ENCODE assay signal across 11 cellular contexts in the genomic region with DNA sequence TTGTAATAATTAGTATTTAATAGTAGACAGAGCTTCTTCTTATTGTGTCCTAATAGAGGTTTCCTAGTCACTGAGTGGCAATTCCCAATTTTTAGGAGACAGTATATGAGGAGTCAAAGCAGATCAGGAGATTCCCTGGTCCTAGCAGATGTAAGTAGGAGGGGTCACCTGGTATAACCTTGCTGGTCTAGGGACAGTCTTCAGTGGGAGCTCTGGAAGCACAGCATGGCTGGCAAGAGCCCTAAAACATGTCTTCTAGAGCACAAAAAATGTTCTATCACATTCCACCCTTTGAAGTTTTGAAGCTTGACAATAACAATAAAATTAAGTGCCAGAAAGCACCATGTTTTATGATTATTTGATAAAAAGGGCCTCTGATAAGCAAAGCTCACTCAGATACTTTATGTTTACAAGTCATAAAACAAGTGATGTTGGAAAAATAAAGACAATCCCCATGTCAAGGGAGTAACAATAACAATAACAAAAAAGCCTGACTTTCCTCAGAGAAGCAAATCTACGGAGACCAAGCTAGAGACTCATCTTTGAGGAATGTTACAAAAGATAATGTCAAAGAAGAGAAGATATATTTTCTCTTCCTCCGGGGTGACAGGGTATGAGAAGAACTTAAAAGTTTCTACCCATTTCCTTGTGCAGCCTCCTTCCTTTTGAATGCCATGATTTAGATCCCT.
DNase-seq lines count a peak whose midpoint lies in the region; ATAC-seq and TF ChIP-seq lines count a peak whose summit lies in the region.
"Had no signal": no experiment of that assay in that cellular context is flagged by ENCODE, and none has a peak within 500 bp of the region (broad histone marks: within the 10 kb centered on the region; RNA-seq: fewer than 3 reads in every experiment).

No MANE protein-coding gene starts in this region.

- TF ChIP-seq CTCF in CD8-positive, alpha-beta T cell (IDR thresholded peaks at IDR 0.05): no peak

- no peak overlapping the region for H3K4me3 ChIP-seq in CD8-positive, alpha-beta T cell (ENCODE audit: low read depth, low read length)
- H3K4me3 ChIP-seq in ectodermal cell (ENCODE audit: insufficient read depth, low read depth, low read length): no peak overlapping the region
- H3K4me3 ChIP-seq in neuronal stem cell (ENCODE audit: low read length in 2 of 2): no peak overlapping the region
- H3K4me3 ChIP-seq: neural progenitor cell, thoracic aorta had no signal

- WGBS in ectodermal cell, 2 experiments: 80 to 81% methylated on average over 1 to 2 of the region's 2 CpGs
- WGBS in neuronal stem cell (ENCODE audit: extremely low coverage in 2 of 2, insufficient read length in 2 of 2, insufficient replicate concordance in 1 of 2), 2 donors: no CpG with 5 or more reads among the region's 2 CpGs

- H3K14ac ChIP-seq in neuronal stem cell (ENCODE audit: low read length): no peak overlapping the region

- ATAC-seq in CD8-positive, alpha-beta T cell: no peak
- ATAC-seq in GM21526 (IDR thresholded peaks at IDR 0.05; ENCODE audit: low FRiP score, unreplicated experiment) (no peak), GM18519 (IDR thresholded peaks at IDR 0.05; ENCODE audit: low FRiP score, unreplicated experiment) (no peak)

- H2BK5ac ChIP-seq in neuronal stem cell (ENCODE audit: low read length): no peak overlapping the region

- H3K27me3 Mint-ChIP-seq in CD8-positive, alpha-beta T cell (ENCODE audit: low read depth): no peaks in the 10 kb centered on the region

- no peak for DNase-seq in CD8-positive, alpha-beta T cell
- DNase-seq in M059J (ENCODE audit: low read depth) (peak; percentile 65), neuronal stem cell (ENCODE audit: low spot score) (no peak), C1 segment of cervical spinal cord (lab: John Stamatoyannopoulos, UW) (no peak), putamen (ENCODE audit: low spot score) (no peak)
- DNase-seq: NCI-H524 treated with DMSO at 0.1 percent for 48 hours had no signal

- H2BK12ac ChIP-seq in neuronal stem cell (ENCODE audit: low read length): no peak overlapping the region

- H2BK15ac ChIP-seq in neuronal stem cell (ENCODE audit: low read length): no peak overlapping the region

- no peak overlapping the region for H3K4me2 ChIP-seq in neuronal stem cell (ENCODE audit: insufficient read depth, low read length, poor library complexity, severe bottlenecking)
- H3K4me2 ChIP-seq: neural progenitor cell had no signal

- peaks cover 3% of the 10 kb centered on the region for H3K9me3 Mint-ChIP-seq in CD8-positive, alpha-beta T cell

- no peaks in the 10 kb centered on the region for H3K36me3 ChIP-seq in CD8-positive, alpha-beta T cell (ENCODE audit: insufficient read depth, low read length)
- H3K36me3 ChIP-seq in ectodermal cell (ENCODE audit: control insufficient read depth, insufficient read depth, low read length): no peaks in the 10 kb centered on the region
- no peaks in the 10 kb centered on the region for H3K36me3 ChIP-seq in neuronal stem cell (replicated peaks in 1 of 2; ENCODE audit: control insufficient read depth in 2 of 2, insufficient read depth in 2 of 2, low read length in 2 of 2)
- H3K36me3 ChIP-seq: neural progenitor cell, thoracic aorta had no signal

- H4K91ac ChIP-seq in neuronal stem cell (ENCODE audit: low read depth, low read length, poor library complexity): no peak overlapping the region

- intact Hi-C loops in CD8-positive, alpha-beta T cell (cut with DNase I, micrococcal nuclease): no loop called here

- H3K27me3 ChIP-seq in CD8-positive, alpha-beta T cell (ENCODE audit: insufficient read depth, low read length): no peaks in the 10 kb centered on the region
- H3K27me3 ChIP-seq in ectodermal cell (ENCODE audit: control insufficient read depth, insufficient read depth, low read length, poor library complexity, severe bottlenecking) (no peaks in the 10 kb centered on the region), neuronal stem cell (ENCODE audit: control insufficient read depth in 3 of 3, insufficient read depth in 3 of 3, low read depth in 1 of 3, low read length in 3 of 3) (no peaks in the 10 kb centered on the region)
- H3K27me3 ChIP-seq: neural progenitor cell had no signal

- no peaks in the 10 kb centered on the region for H3K36me3 Mint-ChIP-seq in CD8-positive, alpha-beta T cell
- H3K36me3 Mint-ChIP-seq: neural progenitor cell had no signal

- H2AFZ ChIP-seq in neuronal stem cell (ENCODE audit: low read length): peak overlapping the region; percentile 33
- H2AFZ ChIP-seq: neural progenitor cell had no signal

- CTCF ChIA-PET in CD8-positive, alpha-beta T cell (lab: Charles Lee): no interaction called here

- no peak overlapping the region for H3K23ac ChIP-seq in neuronal stem cell (ENCODE audit: low read depth, low read length, poor library complexity)

- H3K4me1 ChIP-seq in CD8-positive, alpha-beta T cell (ENCODE audit: insufficient read depth, low read length): peaks cover 16% of the 10 kb centered on the region
- H3K4me1 ChIP-seq in ectodermal cell (ENCODE audit: control insufficient read depth, insufficient read depth, low read length) (peaks cover 9% of the 10 kb centered on the region), neuronal stem cell (ENCODE audit: control insufficient read depth in 2 of 2, insufficient read depth in 1 of 2, low read depth in 1 of 2, low read length in 2 of 2) (peaks cover 0 to 2% of the 10 kb centered on the region in 2 donors)

- POLR2A ChIA-PET in CD8-positive, alpha-beta T cell (lab: Charles Lee): no interaction called here

- H3K9ac ChIP-seq in neuronal stem cell (ENCODE audit: low read depth, low read length, poor library complexity): no peak overlapping the region
- H3K9ac ChIP-seq: neural progenitor cell had no signal

- H4K8ac ChIP-seq in neuronal stem cell (ENCODE audit: low read depth, low read length): no peak overlapping the region

- no peak overlapping the region for H3K18ac ChIP-seq in neuronal stem cell (ENCODE audit: low read length)

- no peaks in the 10 kb centered on the region for H3K9me3 ChIP-seq in CD8-positive, alpha-beta T cell (ENCODE audit: low read length)
- H3K9me3 ChIP-seq in ectodermal cell (ENCODE audit: control insufficient read depth, low read length) (no peaks in the 10 kb centered on the region), neuronal stem cell (replicated peaks in 1 of 2; ENCODE audit: control insufficient read depth in 2 of 2, insufficient read depth in 1 of 2, low read depth in 1 of 2, low read length in 2 of 2) (no peaks in the 10 kb centered on the region)
- H3K9me3 ChIP-seq: thoracic aorta had no signal

- H2BK120ac ChIP-seq in neuronal stem cell (ENCODE audit: low read depth, low read length): no peak overlapping the region

- H3K27ac Mint-ChIP-seq in CD8-positive, alpha-beta T cell: peak overlapping the region; percentile 92

- no peak overlapping the region for H3K4me3 Mint-ChIP-seq in CD8-positive, alpha-beta T cell
- H3K4me3 Mint-ChIP-seq: neural progenitor cell had no signal

- H3K4ac ChIP-seq in neuronal stem cell (ENCODE audit: low read length): no peak overlapping the region

- no peak overlapping the region for H3K27ac ChIP-seq in CD8-positive, alpha-beta T cell (ENCODE audit: low read depth, low read length)
- peak overlapping the region; percentile 27 for H3K27ac ChIP-seq in ectodermal cell (ENCODE audit: insufficient read depth, low read depth, low read length, poor library complexity, severe bottlenecking)
- H3K27ac ChIP-seq in neuronal stem cell (replicated peaks; ENCODE audit: low read length): no peak overlapping the region
- H3K27ac ChIP-seq: thoracic aorta had no signal

- peaks cover 28% of the 10 kb centered on the region for H3K4me1 Mint-ChIP-seq in CD8-positive, alpha-beta T cell (ENCODE audit: low read depth)

- no peaks in the 10 kb centered on the region for H3K79me1 ChIP-seq in neuronal stem cell (ENCODE audit: low read depth, low read length)

- no peak overlapping the region for H2AK5ac ChIP-seq in neuronal stem cell (ENCODE audit: low read depth, low read length)
